Comparison of ENCODE assay signal across 8 cellular contexts in the genomic region with DNA sequence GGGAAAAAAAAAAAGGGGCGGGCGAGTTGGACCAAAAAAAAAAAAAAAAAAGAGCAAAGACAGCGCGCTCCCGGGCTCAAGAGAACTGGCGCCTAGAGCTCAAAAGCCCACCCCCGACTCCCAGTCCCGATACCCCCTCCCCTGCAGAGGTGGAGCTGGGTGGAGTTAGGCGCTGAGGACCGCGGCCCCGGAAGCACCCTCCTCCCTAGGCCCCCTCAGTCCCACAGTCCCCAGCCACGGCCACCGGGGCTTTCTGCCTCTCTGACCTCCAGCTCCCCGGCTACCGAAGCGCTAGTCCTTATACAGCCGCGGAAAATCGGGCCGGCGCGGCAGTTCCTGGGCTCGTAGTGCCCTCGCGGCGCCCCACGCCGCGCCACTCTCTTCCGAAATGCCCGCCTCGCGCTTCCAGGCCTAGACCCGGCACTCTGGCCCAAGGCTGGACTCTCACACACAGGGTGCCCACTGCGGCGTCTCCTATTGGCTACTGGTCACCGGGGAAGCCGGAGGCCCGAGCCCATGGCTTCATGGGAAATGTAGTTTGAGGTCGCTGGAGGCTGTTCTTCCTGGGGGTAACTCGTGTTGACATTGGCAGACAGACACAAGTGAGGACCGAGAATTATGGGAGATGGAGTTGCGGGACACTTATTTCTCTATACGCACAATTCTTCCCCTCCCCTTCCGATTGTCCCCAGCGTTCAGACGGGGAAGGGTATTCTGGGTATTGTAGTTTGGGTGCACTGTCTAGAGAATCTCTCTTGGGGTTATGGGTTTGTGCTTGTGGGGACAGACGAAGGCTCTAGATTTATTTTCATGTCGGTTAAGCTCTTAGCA. TPM values are rescaled to one million over a fixed set of nuclear protein-coding genes. Genes with fewer than 3 reads are reported as not detected.
DNase-seq lines count a peak whose midpoint lies in the region; ATAC-seq, FAIRE-seq and TF ChIP-seq lines count a peak whose summit lies in the region.

A gene with protein sequence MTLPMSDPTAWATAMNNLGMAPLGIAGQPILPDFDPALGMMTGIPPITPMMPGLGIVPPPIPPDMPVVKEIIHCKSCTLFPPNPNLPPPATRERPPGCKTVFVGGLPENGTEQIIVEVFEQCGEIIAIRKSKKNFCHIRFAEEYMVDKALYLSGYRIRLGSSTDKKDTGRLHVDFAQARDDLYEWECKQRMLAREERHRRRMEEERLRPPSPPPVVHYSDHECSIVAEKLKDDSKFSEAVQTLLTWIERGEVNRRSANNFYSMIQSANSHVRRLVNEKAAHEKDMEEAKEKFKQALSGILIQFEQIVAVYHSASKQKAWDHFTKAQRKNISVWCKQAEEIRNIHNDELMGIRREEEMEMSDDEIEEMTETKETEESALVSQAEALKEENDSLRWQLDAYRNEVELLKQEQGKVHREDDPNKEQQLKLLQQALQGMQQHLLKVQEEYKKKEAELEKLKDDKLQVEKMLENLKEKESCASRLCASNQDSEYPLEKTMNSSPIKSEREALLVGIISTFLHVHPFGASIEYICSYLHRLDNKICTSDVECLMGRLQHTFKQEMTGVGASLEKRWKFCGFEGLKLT (minus strand): TSS at position 427 of the 831 bp plus-strand sequence. CDS start 199,993 bp downstream, outside the sequence.

- peaks cover 4% of the 10 kb centered on the region for H3K79me2 ChIP-seq in astrocyte (ENCODE audit: insufficient read depth, low read length)

- H3K27me3 ChIP-seq in astrocyte (ENCODE audit: insufficient read depth, low read length), result no peaks in the 10 kb centered on the region

- TF ChIP-seq CTCF in astrocyte (IDR thresholded peaks at IDR 0.05; ENCODE audit: insufficient read depth, low read depth, low read length), result no peak

- H3K9me3 ChIP-seq in astrocyte (ENCODE audit: insufficient read depth, low read depth, low read length), result no peaks in the 10 kb centered on the region

- peak within 1 kb of the TSS; percentile 81 for H3K27ac ChIP-seq in astrocyte (ENCODE audit: low read depth, low read length)

- no peaks in the 10 kb centered on the region for H3K9me3 Mint-ChIP-seq in T-helper 2 cell treated with Interferon-gamma antibody and Interleukin-4, amounts not matched to agents 5 μg/mL and 100 μg/mL, for 36 hours
- H3K9me3 Mint-ChIP-seq in astrocyte (ENCODE audit: unreplicated experiment), result no peaks in the 10 kb centered on the region

- peak; percentile 90 to 92 for DNase-seq in NCI-H1930 (lab: John Stamatoyannopoulos, UW)
- peak; percentile 87 for DNase-seq in T-helper 2 cell treated with Interferon-gamma antibody and Interleukin-4, amounts not matched to agents 5 μg/mL and 100 μg/mL, for 36 hours (ENCODE audit: low spot score)
- peak; percentile 95 for DNase-seq in astrocyte (ENCODE audit: low read depth)
- DNase-seq in hepatic stellate cell (ENCODE audit: low spot score), result peak; percentile 83
- peak; percentile 96 for DNase-seq in renal cortical epithelial cell (ENCODE audit: low read depth)
- DNase-seq in cortex of kidney (lab: John Stamatoyannopoulos, UW), result no peak

- peak within 1 kb of the TSS; percentile 81 for H2AFZ ChIP-seq in astrocyte (ENCODE audit: low read depth, low read length)

- no peak within 1 kb of the TSS for H3K4me3 Mint-ChIP-seq in T-helper 2 cell treated with Interferon-gamma antibody and Interleukin-4, amounts not matched to agents 5 μg/mL and 100 μg/mL, for 36 hours
- no peak within 1 kb of the TSS for H3K4me3 Mint-ChIP-seq in astrocyte (ENCODE audit: unreplicated experiment)

- H3K4me1 Mint-ChIP-seq in T-helper 2 cell treated with Interferon-gamma antibody and Interleukin-4, amounts not matched to agents 5 μg/mL and 100 μg/mL, for 36 hours (ENCODE audit: low read depth), result peaks cover 7% of the 10 kb centered on the region
- H3K4me1 Mint-ChIP-seq in astrocyte (ENCODE audit: low read depth, unreplicated experiment), result peaks cover 3% of the 10 kb centered on the region

- no peaks in the 10 kb centered on the region for H3K36me3 ChIP-seq in astrocyte (ENCODE audit: insufficient read depth, low read length)

- no peaks in the 10 kb centered on the region for H3K27me3 Mint-ChIP-seq in T-helper 2 cell treated with Interferon-gamma antibody and Interleukin-4, amounts not matched to agents 5 μg/mL and 100 μg/mL, for 36 hours (ENCODE audit: low read depth)
- no peaks in the 10 kb centered on the region for H3K27me3 Mint-ChIP-seq in astrocyte (ENCODE audit: low read depth, unreplicated experiment)

- H3K4me3 ChIP-seq in astrocyte (ENCODE audit: insufficient read depth, low read depth, low read length), result peak within 1 kb of the TSS; percentile 65

- FAIRE-seq in astrocyte (lab: Jason Lieb, UNC), result peak; percentile 99

- H3K9ac ChIP-seq in astrocyte (ENCODE audit: low read length), result peak within 1 kb of the TSS; percentile 94

- H3K4me2 ChIP-seq in astrocyte (ENCODE audit: low read length), result peak within 1 kb of the TSS; percentile 92

- ATAC-seq in GM18502 (IDR thresholded peaks at IDR 0.05; ENCODE audit: poor library complexity, unreplicated experiment) (peak; percentile 98), HG02970 (IDR thresholded peaks at IDR 0.05; ENCODE audit: low FRiP score, unreplicated experiment) (peak; percentile 98)

- H3K27ac Mint-ChIP-seq in T-helper 2 cell treated with Interferon-gamma antibody and Interleukin-4, amounts not matched to agents 5 μg/mL and 100 μg/mL, for 36 hours, result peak within 1 kb of the TSS; percentile 68
- H3K27ac Mint-ChIP-seq in astrocyte (ENCODE audit: unreplicated experiment), result peak within 1 kb of the TSS; percentile 77

- peaks cover 1% of the 10 kb centered on the region for H3K36me3 Mint-ChIP-seq in T-helper 2 cell treated with Interferon-gamma antibody and Interleukin-4, amounts not matched to agents 5 μg/mL and 100 μg/mL, for 36 hours (ENCODE audit: low read depth)
- H3K36me3 Mint-ChIP-seq in astrocyte (ENCODE audit: low read depth, unreplicated experiment), result no peaks in the 10 kb centered on the region

- peaks cover 3% of the 10 kb centered on the region for H3K4me1 ChIP-seq in astrocyte (ENCODE audit: insufficient read depth, low read length)

- no peaks in the 10 kb centered on the region for H4K20me1 ChIP-seq in astrocyte (ENCODE audit: insufficient read depth, low read length)

RNA-seq across cellular contexts. Expression of the gene that starts here (rescaled TPM):
- total RNA-seq in astrocyte (9.4 and 11.1 TPM in 2 replicates), renal cortical epithelial cell (15.1 and 15.5 TPM in 2 replicates)
